16 cellular contexts compared by ENCODE assay signal in the genomic region with DNA sequence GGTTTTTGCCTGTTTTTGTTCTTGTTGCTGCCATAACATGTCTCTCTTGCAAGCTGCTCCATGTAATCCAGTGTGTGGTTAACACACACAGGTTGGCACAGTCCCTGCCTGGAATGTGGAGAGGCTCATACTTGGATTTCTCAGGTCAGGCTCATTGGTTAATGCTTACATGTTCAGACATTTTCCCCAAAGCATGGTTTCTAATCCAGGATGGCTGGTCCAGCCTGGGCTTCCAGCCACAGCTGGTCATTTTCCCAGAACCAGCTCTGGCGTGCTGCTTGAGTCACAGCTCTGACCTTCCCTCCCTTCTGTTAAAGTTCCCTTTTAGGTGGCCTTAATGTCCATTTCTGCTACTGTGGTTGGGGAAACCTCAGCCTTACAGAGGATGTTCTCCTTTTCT.
DNase-seq lines count a peak whose midpoint lies in the region; ATAC-seq and TF ChIP-seq lines count a peak whose summit lies in the region.
"Had no signal": no experiment of that assay in that cellular context is flagged by ENCODE, and none has a peak within 500 bp of the region (broad histone marks: within the 10 kb centered on the region; RNA-seq: fewer than 3 reads in every experiment).

No MANE protein-coding gene starts in this region.

- in situ Hi-C loops in mammary epithelial cell (cut with MboI; ENCODE audit: low sequenced_read_pairs in 2 of 2) = no loop called here

- H3K36me3 Mint-ChIP-seq in HFFc6 (ENCODE audit: low read depth) = no peaks in the 10 kb centered on the region
- H3K36me3 Mint-ChIP-seq: CD4-positive, CD25-positive, alpha-beta regulatory T cell had no signal

- no TSS peak for BruUV-seq in mammary epithelial cell (replicated peaks; lab: Mats Ljungman, UMichigan)

- 0% methylated on average over 1 of the region's 1 CpG for WGBS in mammary epithelial cell (ENCODE audit: low coverage, missing lambda C conversion rate)
- WGBS in testis, 2 donors = 46 to 47% methylated on average over 1 of the region's 1 CpG

- DNase-seq in RWPE2 (ENCODE audit: low spot score) (no peak), mammary epithelial cell (peak; percentile 80), left lung (peak in 1 of 2 donors; percentile 49), HFFc6 (no peak), testis (no peak)
- DNase-seq: activated CD4-positive, alpha-beta T cell treated with anti-CD3 and anti-CD28 coated beads for 36 hours; activated naive CD8-positive, alpha-beta T cell treated with anti-CD3 and anti-CD28 coated beads, Interleukin-2, amount 50 U/mL, for 24 hours; activated T-cell treated with anti-CD3 and anti-CD28 coated beads, Interleukin-2, amount 50 U/mL, for 1 hour; CD4-positive, CD25-positive, alpha-beta regulatory T cell; foreskin fibroblast; NCI-H1417; NCI-H446 treated with DMSO at 0.1 percent for 48 hours had no signal

- no peak overlapping the region for H3K27ac Mint-ChIP-seq in HFFc6
- H3K27ac Mint-ChIP-seq: activated CD4-positive, alpha-beta T cell treated with anti-CD3 and anti-CD28 coated beads for 36 hours; activated naive CD8-positive, alpha-beta T cell treated with anti-CD3 and anti-CD28 coated beads, Interleukin-2, amount 50 U/mL, for 24 hours; CD4-positive, CD25-positive, alpha-beta regulatory T cell had no signal

- ATAC-seq in RWPE2 (ENCODE audit: low read depth) (peak; percentile 60), left lung (peak; percentile 75), HG03135 (IDR thresholded peaks at IDR 0.05; ENCODE audit: unreplicated experiment) (no peak)
- ATAC-seq: activated CD4-positive, alpha-beta T cell treated with anti-CD3 and anti-CD28 coated beads for 36 hours; activated naive CD8-positive, alpha-beta T cell treated with anti-CD3 and anti-CD28 coated beads, Interleukin-2, amount 50 U/mL, for 24 hours; Panc1 had no signal

- H3K27ac ChIP-seq in RWPE2 (ENCODE audit: poor library complexity, severe bottlenecking) = no peak overlapping the region
- H3K27ac ChIP-seq in mammary epithelial cell (ENCODE audit: insufficient read depth, low read depth, low read length) = no peak overlapping the region
- peak overlapping the region in 1 of 2 donors; percentile 3 for H3K27ac ChIP-seq in left lung
- H3K27ac ChIP-seq in temporal lobe (ENCODE audit: low read depth, low read length) = peak overlapping the region; percentile 51
- no peak overlapping the region for H3K27ac ChIP-seq in testis
- H3K27ac ChIP-seq: vagina had no signal

- no peaks in the 10 kb centered on the region for H3K79me2 ChIP-seq in mammary epithelial cell (ENCODE audit: insufficient read depth, low read length)

- H3K27me3 Mint-ChIP-seq in HFFc6 (ENCODE audit: insufficient read depth) = no peaks in the 10 kb centered on the region; the same call in 1 of the 2 replicates
- H3K27me3 Mint-ChIP-seq: activated CD4-positive, alpha-beta T cell treated with anti-CD3 and anti-CD28 coated beads for 36 hours; activated naive CD8-positive, alpha-beta T cell treated with anti-CD3 and anti-CD28 coated beads, Interleukin-2, amount 50 U/mL, for 24 hours; CD4-positive, CD25-positive, alpha-beta regulatory T cell had no signal

- H3K4me1 Mint-ChIP-seq in HFFc6 (ENCODE audit: low read depth) = no peaks in the 10 kb centered on the region
- H3K4me1 Mint-ChIP-seq: activated CD4-positive, alpha-beta T cell treated with anti-CD3 and anti-CD28 coated beads for 36 hours; activated naive CD8-positive, alpha-beta T cell treated with anti-CD3 and anti-CD28 coated beads, Interleukin-2, amount 50 U/mL, for 24 hours; CD4-positive, CD25-positive, alpha-beta regulatory T cell had no signal

- peak overlapping the region; percentile 79 for H2AFZ ChIP-seq in mammary epithelial cell (ENCODE audit: low read depth, low read length)

- intact Hi-C loops in mammary epithelial cell (cut with micrococcal nuclease) = no loop called here
- intact Hi-C loops in left lung (cut with DNase I) = no loop called here
- intact Hi-C loops in testis (cut with DNase I; ENCODE audit: low total_unique reads) = no loop called here

- H3K36me3 ChIP-seq in RWPE2 (ENCODE audit: low read depth) (no peaks in the 10 kb centered on the region), mammary epithelial cell (ENCODE audit: insufficient read depth, low read length) (no peaks in the 10 kb centered on the region), left lung (no peaks in the 10 kb centered on the region), testis (ENCODE audit: low read depth, missing control alignments) (no peaks in the 10 kb centered on the region)
- H3K36me3 ChIP-seq: vagina had no signal

- TF ChIP-seq CTCF in RWPE2 (IDR thresholded peaks at IDR 0.05; ENCODE audit: poor library complexity, severe bottlenecking) = no peak
- TF ChIP-seq CTCF in mammary epithelial cell (conservative IDR thresholded peaks at IDR 0.05 in 1 of 2, IDR thresholded peaks at IDR 0.05 in 1 of 2; ENCODE audit: extremely low read depth in 1 of 2, insufficient read depth in 1 of 2, low read depth in 1 of 2, low read length in 2 of 2) = no peak
- TF ChIP-seq CTCF in left lung (IDR thresholded peaks at IDR 0.05) = no peak
- TF ChIP-seq CTCF in HFFc6 (IDR thresholded peaks at IDR 0.05) = no peak
- no peak for TF ChIP-seq CTCF in testis (IDR thresholded peaks at IDR 0.05)

- peak overlapping the region; percentile 41 for H3K4me2 ChIP-seq in mammary epithelial cell (ENCODE audit: insufficient read depth, low read depth, low read length)

- H3K9me3 Mint-ChIP-seq in HFFc6 = peaks cover 24% of the 10 kb centered on the region

- H3K9ac ChIP-seq in mammary epithelial cell (ENCODE audit: insufficient read depth, low read length) = no peak overlapping the region

- peaks cover 8% of the 10 kb centered on the region for H3K4me1 ChIP-seq in RWPE2 (ENCODE audit: insufficient read depth, poor library complexity, severe bottlenecking)
- peaks cover 12% of the 10 kb centered on the region for H3K4me1 ChIP-seq in mammary epithelial cell (ENCODE audit: insufficient read depth, low read length)
- no peaks in the 10 kb centered on the region for H3K4me1 ChIP-seq in left lung
- H3K4me1 ChIP-seq in testis = no peaks in the 10 kb centered on the region

- H3K4me3 ChIP-seq in RWPE2 (ENCODE audit: severe bottlenecking) (no peak overlapping the region), mammary epithelial cell (replicated peaks in 1 of 3; ENCODE audit: insufficient read depth in 1 of 3, low read depth in 2 of 3, low read length in 3 of 3) (no peak overlapping the region), left lung (no peak overlapping the region), testis (no peak overlapping the region)
- H3K4me3 ChIP-seq: vagina had no signal

- H3K9me3 ChIP-seq in RWPE2 (ENCODE audit: severe bottlenecking) = no peaks in the 10 kb centered on the region
- H3K9me3 ChIP-seq in mammary epithelial cell (replicated peaks; ENCODE audit: insufficient read depth, low read length) = no peaks in the 10 kb centered on the region
- H3K9me3 ChIP-seq in left lung = peaks cover 0 to 17% of the 10 kb centered on the region in 2 donors
- H3K9me3 ChIP-seq in testis = no peaks in the 10 kb centered on the region

- no peak for TF ChIP-seq POLR2A in testis (IDR thresholded peaks at IDR 0.05)

- CTCF ChIA-PET in mammary epithelial cell (lab: Charles Lee; ENCODE audit: low non-redundant PET) = no interaction called here

- H4K20me1 ChIP-seq in mammary epithelial cell (ENCODE audit: insufficient read depth, low read length) = no peaks in the 10 kb centered on the region

- dilution Hi-C loops in mammary epithelial cell (cut with HindIII; ENCODE audit: low sequenced_read_pairs) = no loop called here

- H3K4me3 Mint-ChIP-seq in HFFc6 = no peak overlapping the region
- H3K4me3 Mint-ChIP-seq: activated CD4-positive, alpha-beta T cell treated with anti-CD3 and anti-CD28 coated beads for 36 hours; activated naive CD8-positive, alpha-beta T cell treated with anti-CD3 and anti-CD28 coated beads, Interleukin-2, amount 50 U/mL, for 24 hours; CD4-positive, CD25-positive, alpha-beta regulatory T cell had no signal

- H3K27me3 ChIP-seq in RWPE2 (ENCODE audit: insufficient read depth, poor library complexity, severe bottlenecking) = no peaks in the 10 kb centered on the region
- no peaks in the 10 kb centered on the region for H3K27me3 ChIP-seq in mammary epithelial cell (ENCODE audit: insufficient read depth, low read length)
- H3K27me3 ChIP-seq in left lung = no peaks in the 10 kb centered on the region
- no peaks in the 10 kb centered on the region for H3K27me3 ChIP-seq in testis
- H3K27me3 ChIP-seq: vagina had no signal
